Comparison of ENCODE assay signal across 25 cellular contexts in the genomic region with DNA sequence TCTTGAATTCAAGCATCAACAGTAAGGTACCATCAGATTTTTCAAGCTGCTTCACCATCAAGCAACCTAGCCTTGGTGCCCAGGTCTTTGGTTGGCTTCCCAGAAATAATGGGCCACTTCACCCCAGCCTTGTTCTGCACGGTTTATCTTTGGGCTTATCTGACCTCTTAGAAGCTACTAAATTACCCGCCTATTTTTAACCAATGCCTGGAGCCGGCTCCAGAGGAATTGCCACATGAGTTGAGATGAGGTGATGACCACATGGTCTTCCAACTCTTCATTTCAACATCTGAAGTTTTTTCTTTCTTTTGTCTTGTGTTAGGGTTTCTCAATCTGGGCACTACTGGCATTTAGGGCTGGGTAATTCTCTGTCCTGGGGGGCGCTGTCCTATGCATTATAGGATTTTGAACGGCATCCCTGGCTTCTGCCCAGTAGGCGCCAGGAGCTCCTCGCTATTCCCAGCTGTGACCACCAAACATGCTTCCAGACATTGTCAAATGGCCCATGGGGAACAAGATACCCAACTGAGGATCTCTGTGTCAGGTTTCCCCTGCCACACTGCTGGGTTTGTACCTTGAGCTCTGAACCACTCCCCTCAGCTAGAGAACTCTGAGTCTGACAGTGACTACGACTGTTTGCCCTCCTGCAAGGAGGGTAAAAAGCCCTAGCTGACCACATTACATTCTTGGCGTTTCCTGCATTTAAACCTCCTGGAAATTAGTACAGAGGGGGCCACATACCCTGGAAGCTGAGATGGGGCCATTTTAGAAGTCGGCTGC. TPM values are rescaled to one million over a fixed set of nuclear protein-coding genes. Genes with fewer than 3 reads are reported as not detected.
DNase-seq lines count a peak whose midpoint lies in the region; ATAC-seq and TF ChIP-seq lines count a peak whose summit lies in the region.
"Had no signal": no experiment of that assay in that cellular context is flagged by ENCODE, and none has a peak within 500 bp of the region (broad histone marks: within the 10 kb centered on the region; RNA-seq: fewer than 3 reads in every experiment).

No MANE protein-coding gene starts in this region.

- no peak overlapping the region for H3K4me2 ChIP-seq in OCI-LY1 (ENCODE audit: low read length)

- H3K4me1 Mint-ChIP-seq in mesothelial cell of epicardium: no peaks in the 10 kb centered on the region

- H3K9me3 ChIP-seq in OCI-LY1 (ENCODE audit: low read length) (no peaks in the 10 kb centered on the region), heart left ventricle (peaks cover 0 to 15% (median 0%) of the 10 kb centered on the region in 12 donors), psoas muscle (no peaks in the 10 kb centered on the region)
- H3K9me3 ChIP-seq: BE2C, HAP-1, testis, uterus had no signal

- H3K79me2 ChIP-seq in OCI-LY1 (ENCODE audit: insufficient read depth, low read length): no peaks in the 10 kb centered on the region

- no peaks in the 10 kb centered on the region for H3F3A ChIP-seq in OCI-LY1 (ENCODE audit: insufficient read depth, low read length)

- peak; percentile 50 to 83 (median 74) for ATAC-seq in heart left ventricle
- peak; percentile 60 to 81 (median 72) for ATAC-seq in psoas muscle
- ATAC-seq: activated naive CD4-positive, alpha-beta T cell treated with anti-CD3 and anti-CD28 coated beads, Interleukin-2, amount 50 U/mL, for 72 hours; natural killer cell had no signal

- H3K27ac ChIP-seq in OCI-LY1 (ENCODE audit: low read depth, low read length, poor library complexity, severe bottlenecking) (no peak overlapping the region), heart left ventricle (peak overlapping the region in 9 of 12 donors; percentile 24 to 79 (median 61)), psoas muscle (peak overlapping the region; percentile 91)
- H3K27ac ChIP-seq: SJCRH30, spleen, testis, uterus had no signal

- H3K27me3 ChIP-seq in OCI-LY1 (ENCODE audit: insufficient read depth, low read length) (peaks cover 10% of the 10 kb centered on the region; the same call in 1 of the 2 replicates), heart left ventricle (no peaks in the 10 kb centered on the region), psoas muscle (ENCODE audit: insufficient read depth in 3 of 3, low read length in 2 of 3) (no peaks in the 10 kb centered on the region)
- H3K27me3 ChIP-seq: BE2C, SJCRH30, spleen, testis, uterus had no signal

- H3K4me1 ChIP-seq in OCI-LY1 (ENCODE audit: insufficient read depth, low read length, severe bottlenecking) (peaks cover 8% of the 10 kb centered on the region), heart left ventricle (peaks cover 0 to 51% (median 17%) of the 10 kb centered on the region in 12 donors), psoas muscle (peaks cover 71% of the 10 kb centered on the region)
- H3K4me1 ChIP-seq: BE2C, HAP-1, SJCRH30, testis, uterus had no signal

- H3K4me3 ChIP-seq in OCI-LY1 (ENCODE audit: low read depth, low read length, poor library complexity, severe bottlenecking): no peak overlapping the region
- H3K4me3 ChIP-seq in heart left ventricle: no peak overlapping the region
- peak overlapping the region; percentile 24 for H3K4me3 ChIP-seq in psoas muscle
- H3K4me3 ChIP-seq: HAP-1, SJCRH30, spleen, testis, uterus had no signal

- TF ChIP-seq CTCF in OCI-LY1 (IDR thresholded peaks at IDR 0.05; ENCODE audit: low read length) (peak; percentile 22; the same call in 1 of the 2 replicates), heart left ventricle (IDR thresholded peaks at IDR 0.05) (no peak), psoas muscle (IDR thresholded peaks at IDR 0.05) (no peak), mesothelial cell of epicardium (IDR thresholded peaks at IDR 0.05; ENCODE audit: unreplicated experiment) (no peak)

- no peak overlapping the region for H3K4me3 Mint-ChIP-seq in mesothelial cell of epicardium
- H3K4me3 Mint-ChIP-seq: natural killer cell; stimulated activated naive CD8-positive, alpha-beta T cell treated with anti-CD3 and anti-CD28 coated beads, Interleukin-15, Interleukin-2, amounts not matched to agents 100 ng/mL and 50 ng/mL, for 24 hours had no signal

- 53 to 72% (median 64%) methylated on average over 10 of the region's 10 CpGs for WGBS in heart left ventricle, 4 donors
- 30 to 42% (median 34%) methylated on average over 10 of the region's 10 CpGs for WGBS in psoas muscle, 3 donors

- no peaks in the 10 kb centered on the region for H3K9me2 ChIP-seq in OCI-LY1 (ENCODE audit: low read depth, low read length)

- no peak for TF ChIP-seq POLR2A in heart left ventricle (IDR thresholded peaks at IDR 0.05)

- no peaks in the 10 kb centered on the region for H4K20me1 ChIP-seq in OCI-LY1 (ENCODE audit: insufficient read depth, low read length)

- H3K27me3 Mint-ChIP-seq in mesothelial cell of epicardium (ENCODE audit: low read depth): no peaks in the 10 kb centered on the region

- DNase-seq in DMS79 (lab: John Stamatoyannopoulos, UW): peak; percentile 89
- peak in 1 of 5 donors; percentile 43 for DNase-seq in heart left ventricle
- DNase-seq in psoas muscle: no peak
- DNase-seq in mesothelial cell of epicardium (ENCODE audit: low spot score in 2 of 2, unreplicated experiment in 2 of 2): no peak
- no peak for DNase-seq in putamen (ENCODE audit: low spot score)
- no peak for DNase-seq in NOMO-1 (lab: John Stamatoyannopoulos, UW; ENCODE audit: unreplicated experiment in 2 of 2)
- DNase-seq: activated CD4-positive, alpha-beta T cell treated with anti-CD3 and anti-CD28 coated beads for 48 hours; BE2C; DMS153; MV-4-11; natural killer cell; NCI-H1436 treated with DMSO at 0.1 percent for 48 hours; NCI-H226; NCI-H748 treated with DMSO at 0.1 percent for 48 hours; occipital lobe; SJCRH30; spleen; stimulated activated CD8-positive, alpha-beta memory T cell treated with anti-CD3 and anti-CD28 coated beads, Interleukin-4, amount 100 ng/mL, for 48 hours; T1000; testis; uterus had no signal

- H3K27ac Mint-ChIP-seq in mesothelial cell of epicardium: no peak overlapping the region
- H3K27ac Mint-ChIP-seq: activated naive CD4-positive, alpha-beta T cell treated with anti-CD3 and anti-CD28 coated beads, Interleukin-2, amount 50 U/mL, for 72 hours; natural killer cell; stimulated activated naive CD8-positive, alpha-beta T cell treated with anti-CD3 and anti-CD28 coated beads, Interleukin-15, Interleukin-2, amounts not matched to agents 100 ng/mL and 50 ng/mL, for 24 hours had no signal

- intact Hi-C loops in heart left ventricle (cut with DNase I): loop anchor here in 1 of 10 donors (10.0 kb wide), 1 partner anchor 45 kb away; the partner anchor contains the start of gene RAB17
- intact Hi-C loops in psoas muscle (cut with DNase I): no loop called here

- no peak overlapping the region for H2AFZ ChIP-seq in OCI-LY1 (ENCODE audit: low read length)

- peaks cover 29% of the 10 kb centered on the region for H3K36me3 Mint-ChIP-seq in mesothelial cell of epicardium
- H3K36me3 Mint-ChIP-seq: activated naive CD4-positive, alpha-beta T cell treated with anti-CD3 and anti-CD28 coated beads, Interleukin-2, amount 50 U/mL, for 72 hours; natural killer cell had no signal

- H3K9ac ChIP-seq in OCI-LY1 (ENCODE audit: low read length): no peak overlapping the region

- H3K36me3 ChIP-seq in OCI-LY1 (ENCODE audit: insufficient read depth, low read length) (no peaks in the 10 kb centered on the region), heart left ventricle (peaks cover 0 to 9% (median 0%) of the 10 kb centered on the region in 9 donors), psoas muscle (ENCODE audit: insufficient read depth in 1 of 2, low read depth in 1 of 2) (no peaks in the 10 kb centered on the region)
- H3K36me3 ChIP-seq: BE2C, HAP-1, spleen, uterus had no signal

- H3K9me3 Mint-ChIP-seq in mesothelial cell of epicardium: peaks cover 15% of the 10 kb centered on the region
- H3K9me3 Mint-ChIP-seq: activated naive CD4-positive, alpha-beta T cell treated with anti-CD3 and anti-CD28 coated beads, Interleukin-2, amount 50 U/mL, for 72 hours; natural killer cell had no signal

RNA-seq across cellular contexts. Expression of gene LRRFIP1, which starts 12.2 kb away (rescaled TPM):
- total RNA-seq in heart left ventricle (100 to 1,000 TPM in 8 of 9 donors, 10 to 100 TPM in 1; 78.7 to 151 (median 111) TPM), psoas muscle (100 to 1,000 TPM in 1 of 4 donors, 10 to 100 TPM in 3; 91.9 to 108 (median 93.4) TPM), mesothelial cell of epicardium (43.6 to 47.5 TPM (median 47.2 TPM) in 3 replicates)
- polyA plus RNA-seq in heart left ventricle (100 to 1,000 TPM in 1 of 2 donors, 10 to 100 TPM in 1; 87.6 to 128 TPM), psoas muscle (10 to 100 TPM; 42.3 to 62.6 (median 50.4) TPM)

RNA-seq across cellular contexts. Expression of gene RAB17, which starts 49.1 kb away (rescaled TPM):
- total RNA-seq in heart left ventricle (1 to 10 TPM; 1.1 to 7.3 (median 3.6) TPM), psoas muscle (1 to 10 TPM; 1.1 to 1.5 (median 1.2) TPM), mesothelial cell of epicardium (10.6 to 12.7 TPM (median 11.0 TPM) in 3 replicates)
- polyA plus RNA-seq in heart left ventricle (1 to 10 TPM; 5.6 TPM), psoas muscle (1 to 10 TPM in 1 of 3 donors, under 1 TPM in 2; 0.52 to 1.3 (median 0.80) TPM)
- total RNA-seq: natural killer cell had no signal
